In the genomic region with DNA sequence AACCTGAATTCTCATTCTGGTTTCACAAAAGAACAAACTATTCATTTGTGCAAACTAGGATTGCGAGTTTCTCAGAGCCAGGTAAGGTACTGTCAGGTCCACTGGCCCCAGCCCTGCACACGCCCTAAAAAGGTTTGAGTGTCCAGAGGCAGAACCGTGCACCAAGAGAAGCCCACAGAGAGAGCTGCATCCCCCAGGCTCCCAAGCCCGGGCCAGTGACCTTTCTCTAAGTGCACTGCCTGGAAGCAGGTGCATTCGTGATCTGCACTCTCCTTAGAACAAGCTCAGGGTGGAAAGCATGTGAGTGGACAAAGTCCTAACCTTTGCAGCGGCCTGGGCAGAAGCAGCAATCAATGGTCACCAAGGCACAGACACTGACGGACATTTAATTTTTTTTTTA, we compare ENCODE assay signal across 23 cellular contexts.
"Had no signal": no experiment of that assay in that cellular context is flagged by ENCODE, and none has a peak within 500 bp of the region (broad histone marks: within the 10 kb centered on the region; RNA-seq: fewer than 3 reads in every experiment).

No MANE protein-coding gene starts in this region.

- H3K4me1 ChIP-seq: breast epithelium, esophagus squamous epithelium, left ventricle myocardium inferior, pancreas, psoas muscle, tibial artery, uterus had no signal

- H3K27ac ChIP-seq: breast epithelium, epithelial cell of prostate, esophagus squamous epithelium, heart right ventricle, left ventricle myocardium inferior, pancreas, psoas muscle, tibial artery, uterus had no signal

- ATAC-seq: activated T-cell treated with anti-CD3 and anti-CD28 coated beads, Interleukin-2, amount 50 U/mL, for 4 hours; heart right ventricle; psoas muscle; right cardiac atrium had no signal

- H3K36me3 ChIP-seq: breast epithelium, uterus had no signal

- FAIRE-seq: endometrium, pancreas had no signal

- H3K4me3 ChIP-seq: breast epithelium, esophagus squamous epithelium, heart right ventricle, left ventricle myocardium inferior, lung, pancreas, psoas muscle, tibial artery, uterus had no signal

- H3K27me3 ChIP-seq: breast epithelium, esophagus squamous epithelium, heart right ventricle, pancreas, tibial artery, uterus had no signal

- DNase-seq: activated CD4-positive, alpha-beta memory T cell treated with anti-CD3 and anti-CD28 coated beads for 36 hours; activated CD4-positive, alpha-beta T cell treated with anti-CD3 and anti-CD28 coated beads, Interleukin-2, amount 10 ng/mL, durations not matched to agents 24 days and 14 days; activated CD4-positive, CD25-positive, alpha-beta regulatory T cell treated with anti-CD3 and anti-CD28 coated beads, Interleukin-2, amount 50 U/mL, for 72 hours; activated gamma-delta T cell treated with Interleukin-2 at 50 U/mL for 16 hours; activated naive CD8-positive, alpha-beta T cell treated with anti-CD3 and anti-CD28 coated beads, Interleukin-2, amount 50 U/mL, for 24 hours; activated T-cell treated with anti-CD3 and anti-CD28 coated beads, Interleukin-2, amount 50 U/mL, for 4 hours; amygdala; effector CD8-positive, alpha-beta T cell; esophagus squamous epithelium; foreskin melanocyte; heart right ventricle; left ventricle myocardium inferior; pancreas; psoas muscle; right cardiac atrium; stimulated activated CD4-positive, alpha-beta T cell treated with anti-CD3 and anti-CD28 coated beads, Interleukin-4, amount 100 ng/mL, for 24 hours; T-helper 2 cell; tibial artery; uterus had no signal

- H3K9me3 ChIP-seq: breast epithelium, esophagus squamous epithelium, left ventricle myocardium inferior, pancreas, psoas muscle, tibial artery, uterus had no signal
